In genomic region chr12:114690267-114691135, GRCh38 we compare ENCODE assay signal across 12 cellular contexts.
"Had no signal": no experiment of that assay in that cellular context is flagged by ENCODE, and none has a peak within 500 bp of the region (broad histone marks: within the 10 kb centered on the region; RNA-seq: fewer than 3 reads in every experiment).

No MANE protein-coding gene starts in this region.

- DNase-seq: activated CD4-positive, alpha-beta T cell treated with anti-CD3 and anti-CD28 coated beads, Interleukin-2, amount 50 U/mL, for 4 hours; activated naive CD4-positive, alpha-beta T cell treated with anti-CD3 and anti-CD28 coated beads, Interleukin-2, amount 50 U/mL, for 16 hours; activated T-cell treated with anti-CD3 and anti-CD28 coated beads, Interleukin-2, amount 50 U/mL, for 1 hour; central memory CD4-positive, alpha-beta T cell; cortex of kidney; effector CD8-positive, alpha-beta T cell; midbrain; posterior cingulate gyrus; stomach; T-helper 2 cell had no signal

- H3K27ac ChIP-seq: right atrium auricular region, stomach had no signal

- H3K36me3 ChIP-seq: right atrium auricular region, stomach had no signal

- H3K9me3 ChIP-seq: right atrium auricular region, stomach had no signal

- H3K4me3 ChIP-seq: right atrium auricular region, skin epidermis, stomach had no signal
